ENCODE assay signal across 21 cellular contexts in genomic region chr10:49508654-49509053, GRCh38. TPM values are rescaled to one million over a fixed set of nuclear protein-coding genes. Genes with fewer than 3 reads are reported as not detected.
DNase-seq lines count a peak whose midpoint lies in the region; ATAC-seq and TF ChIP-seq lines count a peak whose summit lies in the region.
"Had no signal": no experiment of that assay in that cellular context is flagged by ENCODE, and none has a peak within 500 bp of the region (broad histone marks: within the 10 kb centered on the region; RNA-seq: fewer than 3 reads in every experiment).

No MANE protein-coding gene starts in this region.

- no peak overlapping the region for H3K27ac Mint-ChIP-seq in stimulated activated naive CD8-positive, alpha-beta T cell treated with anti-CD3 and anti-CD28 coated beads, Interleukin-15, amount 100 ng/mL, for 72 hours
- H3K27ac Mint-ChIP-seq: activated CD4-positive, alpha-beta memory T cell treated with anti-CD3 and anti-CD28 coated beads, Interleukin-2, amount 10 ng/mL, durations not matched to agents 7 days and 5 days; activated T-helper 2 cell treated with anti-CD3 and anti-CD28 coated beads, Interferon-gamma antibody, Interleukin-2, Interleukin-4, amounts not matched to agents 10 μg/mL and 5 μg/mL and 100 μg/mL, durations not matched to agents 14 hours and 24 hours and 36 hours had no signal

- H3K9me3 Mint-ChIP-seq in stimulated activated naive CD8-positive, alpha-beta T cell treated with anti-CD3 and anti-CD28 coated beads, Interleukin-15, amount 100 ng/mL, for 72 hours = no peaks in the 10 kb centered on the region
- H3K9me3 Mint-ChIP-seq: activated CD4-positive, alpha-beta memory T cell treated with anti-CD3 and anti-CD28 coated beads, Interleukin-2, amount 10 ng/mL, durations not matched to agents 7 days and 5 days; activated T-helper 2 cell treated with anti-CD3 and anti-CD28 coated beads, Interferon-gamma antibody, Interleukin-2, Interleukin-4, amounts not matched to agents 10 μg/mL and 5 μg/mL and 100 μg/mL, durations not matched to agents 14 hours and 24 hours and 36 hours had no signal

- H3K4me1 Mint-ChIP-seq in stimulated activated naive CD8-positive, alpha-beta T cell treated with anti-CD3 and anti-CD28 coated beads, Interleukin-15, amount 100 ng/mL, for 72 hours = peaks cover 16% of the 10 kb centered on the region

- H3K27me3 Mint-ChIP-seq in stimulated activated naive CD8-positive, alpha-beta T cell treated with anti-CD3 and anti-CD28 coated beads, Interleukin-15, amount 100 ng/mL, for 72 hours = peaks cover 38% of the 10 kb centered on the region
- H3K27me3 Mint-ChIP-seq: activated CD4-positive, alpha-beta memory T cell treated with anti-CD3 and anti-CD28 coated beads, Interleukin-2, amount 10 ng/mL, durations not matched to agents 7 days and 5 days had no signal

- POLR2A ChIA-PET in A673 (lab: Charles Lee; ENCODE audit: low non-redundant PET) = no interaction called here

- H3K9me3 ChIP-seq in A673 (ENCODE audit: low read depth, low read length, poor library complexity, severe bottlenecking) = no peaks in the 10 kb centered on the region
- H3K9me3 ChIP-seq: Peyer's patch, thyroid gland had no signal

- no peak for TF ChIP-seq CTCF in A673 (conservative IDR thresholded peaks at IDR 0.05; ENCODE audit: low read depth, low read length)

- no peak overlapping the region for H3K4me3 ChIP-seq in A673 (ENCODE audit: low read depth, low read length, poor library complexity, severe bottlenecking)
- H3K4me3 ChIP-seq: Peyer's patch, skin epidermis, thyroid gland had no signal

- H3K27me3 ChIP-seq in A673 (replicated peaks; ENCODE audit: insufficient read depth, low read depth, low read length, poor library complexity) = no peaks in the 10 kb centered on the region
- H3K27me3 ChIP-seq: Peyer's patch, thyroid gland had no signal

- BruUV-seq in A673 (replicated peaks; lab: Mats Ljungman, UMichigan) = no TSS peak

- peak overlapping the region in 1 of 2 donors; percentile 35 for H3K4me3 Mint-ChIP-seq in stimulated activated naive CD8-positive, alpha-beta T cell treated with anti-CD3 and anti-CD28 coated beads, Interleukin-15, amount 100 ng/mL, for 72 hours
- H3K4me3 Mint-ChIP-seq: activated CD4-positive, alpha-beta memory T cell treated with anti-CD3 and anti-CD28 coated beads, Interleukin-2, amount 10 ng/mL, durations not matched to agents 7 days and 5 days had no signal

- H3K4me1 ChIP-seq in A673 (ENCODE audit: insufficient read depth, low read length, poor library complexity, severe bottlenecking) = no peaks in the 10 kb centered on the region

- H3K36me3 ChIP-seq in A673 (ENCODE audit: insufficient read depth, low read length, poor library complexity, severe bottlenecking) = no peaks in the 10 kb centered on the region
- H3K36me3 ChIP-seq: thyroid gland had no signal

- ATAC-seq in stimulated activated naive CD8-positive, alpha-beta T cell treated with anti-CD3 and anti-CD28 coated beads, Interleukin-15, amount 100 ng/mL, for 72 hours = peak; percentile 27
- ATAC-seq in stimulated activated naive CD8-positive, alpha-beta T cell treated with anti-CD3 and anti-CD28 coated beads, Interleukin-15, Interleukin-2, amounts not matched to agents 100 U/mL and 50 U/mL, for 24 hours = no peak
- peak; percentile 28 for ATAC-seq in HG03432 (IDR thresholded peaks at IDR 0.05; ENCODE audit: unreplicated experiment)
- ATAC-seq in esophagus mucosa = peak; percentile 27
- no peak for ATAC-seq in SK-N-SH treated with all-trans-retinoic acid at 6 μM for 48 hours

- no peak for DNase-seq in stimulated activated naive CD8-positive, alpha-beta T cell treated with anti-CD3 and anti-CD28 coated beads, Interleukin-15, amount 100 ng/mL, for 72 hours
- DNase-seq in stimulated activated naive CD8-positive, alpha-beta T cell treated with anti-CD3 and anti-CD28 coated beads, Interleukin-15, Interleukin-2, amounts not matched to agents 100 U/mL and 50 U/mL, for 24 hours = no peak
- DNase-seq in A673 (ENCODE audit: low spot score) (no peak), SK-N-DZ (ENCODE audit: low spot score) (no peak), mucosa of gallbladder (ENCODE audit: low spot score) (no peak)
- DNase-seq: foreskin fibroblast; GDM1; NCI-H1417; NCI-H2171; NCI-H774; Peyer's patch; posterior cingulate gyrus; stimulated activated CD4-positive, alpha-beta T cell treated with anti-CD3 and anti-CD28 coated beads, Interleukin-4, amount 100 ng/mL, for 4 hours; stimulated activated CD8-positive, alpha-beta memory T cell treated with anti-CD3 and anti-CD28 coated beads, Interleukin-4, amount 100 ng/mL, for 48 hours; thyroid gland had no signal

- CTCF ChIA-PET in A673 (lab: Charles Lee) = interaction anchor here (0.6 kb wide), 1 partner anchor 18 kb away, joined by 3 read pairs; no protein-coding TSS in a partner anchor

- H3K27ac ChIP-seq in A673 (ENCODE audit: low read depth, low read length, poor library complexity, severe bottlenecking) = no peak overlapping the region
- H3K27ac ChIP-seq: Peyer's patch, thyroid gland had no signal

- intact Hi-C loops in A673 (cut with micrococcal nuclease; ENCODE audit: unreplicated experiment) = no loop called here

TF ChIP-seq in SK-N-SH treated with all-trans-retinoic acid at 6 μM for 48 hours, 23 proteins besides CTCF, POLR2A, EP300 and RAD21:
- TF ChIP-seq RARB (CRISPR knock-in tag; IDR thresholded peaks at IDR 0.05) (no peak), BACH2 (CRISPR knock-in tag; IDR thresholded peaks at IDR 0.05; ENCODE audit: borderline replicate concordance) (no peak), ZFP3 (CRISPR knock-in tag; IDR thresholded peaks at IDR 0.05) (no peak), ZC3H10 (CRISPR knock-in tag; IDR thresholded peaks at IDR 0.05) (no peak), POU6F1 (CRISPR knock-in tag; IDR thresholded peaks at IDR 0.05; ENCODE audit: borderline replicate concordance, low read depth) (no peak)

RNA-seq across cellular contexts. Expression of gene ERCC6, which starts 30.3 kb away (rescaled TPM):
- total RNA-seq in esophagus mucosa = 19.0 TPM
- total RNA-seq in A673 (2021) = 11.0 and 11.4 TPM in 2 replicates
- 6.4 and 6.8 TPM in 2 replicates for polyA plus RNA-seq in SK-N-DZ (2014; cell fraction: cytosol; rRNA removed)
- polyA plus RNA-seq in SK-N-DZ (2014; cell fraction: nucleus; rRNA removed) = 6.7 and 8.2 TPM in 2 replicates
- 31.0 TPM for total RNA-seq in mucosa of gallbladder

Comparison
In these comparisons a context has a peak if more than half of its experiments do, and no peak if none do; other contexts are left out.
1. ATAC-seq: peak in stimulated activated naive CD8-positive, alpha-beta T cell treated with anti-CD3 and anti-CD28 coated beads, Interleukin-15, amount 100 ng/mL, for 72 hours (single experiment), HG03432 (single experiment) and esophagus mucosa (single experiment); none in stimulated activated naive CD8-positive, alpha-beta T cell treated with anti-CD3 and anti-CD28 coated beads, Interleukin-15, Interleukin-2, amounts not matched to agents 100 U/mL and 50 U/mL, for 24 hours (single experiment) and SK-N-SH treated with all-trans-retinoic acid at 6 μM for 48 hours (single experiment).